In the genomic region with DNA sequence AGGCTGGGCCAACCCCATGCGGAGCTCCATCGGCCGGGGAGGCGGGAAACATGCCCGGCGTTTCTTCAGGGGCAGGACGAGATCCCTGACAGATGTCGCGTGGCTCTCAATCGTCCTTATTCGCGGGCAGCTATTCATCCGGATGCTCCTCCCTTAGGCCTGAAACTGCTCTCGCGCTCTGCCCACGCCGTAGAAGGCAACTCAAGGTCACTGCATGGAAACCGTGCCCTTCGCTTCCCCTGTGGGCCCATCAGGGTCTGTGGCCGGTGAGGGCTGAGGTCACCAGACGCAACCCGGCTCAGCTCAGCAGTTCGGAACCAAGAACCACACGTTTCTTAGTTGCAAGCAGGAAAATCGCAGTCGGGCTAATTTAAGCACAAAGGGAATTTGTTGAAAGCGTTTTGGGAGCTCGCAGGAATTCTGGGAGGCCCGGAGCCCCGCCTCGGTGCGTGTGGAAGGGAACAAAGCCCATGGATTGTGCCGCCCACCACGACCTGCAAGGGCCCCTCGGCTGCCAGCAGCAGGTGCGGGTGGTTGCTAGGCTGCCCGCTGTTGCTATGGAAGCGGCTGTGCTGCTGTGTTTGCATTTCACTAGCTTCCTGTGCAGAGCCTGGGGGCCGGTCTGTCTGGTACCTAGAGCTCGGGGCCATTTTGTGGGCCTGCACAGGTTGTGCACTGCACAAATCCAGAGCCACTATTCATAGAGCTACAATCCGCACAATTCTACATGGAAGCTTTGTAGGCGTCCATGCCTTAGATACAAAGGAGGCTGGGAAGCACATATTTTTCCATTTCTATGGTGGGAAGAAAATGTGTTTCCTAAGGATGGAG, we compare ENCODE assay signal across 1 cellular context.
TF ChIP-seq lines count a peak whose summit lies in the region.

No MANE protein-coding gene starts in this region.

TF ChIP-seq in HepG2, 621 proteins besides CTCF, POLR2A, EP300 and RAD21 (continued from another document and continues in another):
- TF ChIP-seq, protein P1, sequence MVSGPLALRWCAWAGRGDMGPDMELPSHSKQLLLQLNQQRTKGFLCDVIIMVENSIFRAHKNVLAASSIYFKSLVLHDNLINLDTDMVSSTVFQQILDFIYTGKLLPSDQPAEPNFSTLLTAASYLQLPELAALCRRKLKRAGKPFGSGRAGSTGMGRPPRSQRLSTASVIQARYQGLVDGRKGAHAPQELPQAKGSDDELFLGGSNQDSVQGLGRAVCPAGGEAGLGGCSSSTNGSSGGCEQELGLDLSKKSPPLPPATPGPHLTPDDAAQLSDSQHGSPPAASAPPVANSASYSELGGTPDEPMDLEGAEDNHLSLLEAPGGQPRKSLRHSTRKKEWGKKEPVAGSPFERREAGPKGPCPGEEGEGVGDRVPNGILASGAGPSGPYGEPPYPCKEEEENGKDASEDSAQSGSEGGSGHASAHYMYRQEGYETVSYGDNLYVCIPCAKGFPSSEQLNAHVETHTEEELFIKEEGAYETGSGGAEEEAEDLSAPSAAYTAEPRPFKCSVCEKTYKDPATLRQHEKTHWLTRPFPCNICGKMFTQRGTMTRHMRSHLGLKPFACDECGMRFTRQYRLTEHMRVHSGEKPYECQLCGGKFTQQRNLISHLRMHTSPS (CRISPR knock-in tag; IDR thresholded peaks at IDR 0.05; ENCODE audit: low read depth), result no peak
- peak; percentile 57; the same call in 1 of the 2 replicates for TF ChIP-seq SOX5 (CRISPR knock-in tag; IDR thresholded peaks at IDR 0.05; ENCODE audit: borderline replicate concordance)
- TF ChIP-seq HIVEP1 (CRISPR knock-in tag; IDR thresholded peaks at IDR 0.05), result no peak
- TF ChIP-seq MED1 (CRISPR knock-in tag; IDR thresholded peaks at IDR 0.05), result no peak
- TF ChIP-seq HOXA3 (CRISPR knock-in tag; IDR thresholded peaks at IDR 0.05), result peak; percentile 39; the same call in 1 of the 2 replicates
- no peak for TF ChIP-seq KLF12 (CRISPR knock-in tag; IDR thresholded peaks at IDR 0.05; ENCODE audit: borderline replicate concordance)
- no peak for TF ChIP-seq ZNF841 (CRISPR knock-in tag; IDR thresholded peaks at IDR 0.05; ENCODE audit: borderline replicate concordance)
- peak; percentile 31; the same call in 1 of the 2 replicates for TF ChIP-seq SIN3B (IDR thresholded peaks at IDR 0.05; ENCODE audit: low read length)
- TF ChIP-seq ZNF225 (CRISPR knock-in tag; IDR thresholded peaks at IDR 0.05), result no peak
- peak; percentile 42; the same call in 1 of the 2 replicates for TF ChIP-seq NCOR1 (IDR thresholded peaks at IDR 0.05; ENCODE audit: borderline replicate concordance, low read length)
- peak; percentile 96 for TF ChIP-seq RFX3 (CRISPR knock-in tag; IDR thresholded peaks at IDR 0.05)
- no peak for TF ChIP-seq ARNT2 (CRISPR knock-in tag; IDR thresholded peaks at IDR 0.05; ENCODE audit: low read depth)
- TF ChIP-seq HOXA9 (CRISPR knock-in tag; IDR thresholded peaks at IDR 0.05; ENCODE audit: borderline replicate concordance), result 0 out of 2 replicates have a peak, but pooled peaks have one; percentile 17
- no peak; the same call in 1 of the 2 replicates for TF ChIP-seq MIER2 (CRISPR knock-in tag; IDR thresholded peaks at IDR 0.05)
- TF ChIP-seq CAMTA2 (CRISPR knock-in tag; IDR thresholded peaks at IDR 0.05; ENCODE audit: borderline replicate concordance), result no peak
- TF ChIP-seq, protein P2, sequence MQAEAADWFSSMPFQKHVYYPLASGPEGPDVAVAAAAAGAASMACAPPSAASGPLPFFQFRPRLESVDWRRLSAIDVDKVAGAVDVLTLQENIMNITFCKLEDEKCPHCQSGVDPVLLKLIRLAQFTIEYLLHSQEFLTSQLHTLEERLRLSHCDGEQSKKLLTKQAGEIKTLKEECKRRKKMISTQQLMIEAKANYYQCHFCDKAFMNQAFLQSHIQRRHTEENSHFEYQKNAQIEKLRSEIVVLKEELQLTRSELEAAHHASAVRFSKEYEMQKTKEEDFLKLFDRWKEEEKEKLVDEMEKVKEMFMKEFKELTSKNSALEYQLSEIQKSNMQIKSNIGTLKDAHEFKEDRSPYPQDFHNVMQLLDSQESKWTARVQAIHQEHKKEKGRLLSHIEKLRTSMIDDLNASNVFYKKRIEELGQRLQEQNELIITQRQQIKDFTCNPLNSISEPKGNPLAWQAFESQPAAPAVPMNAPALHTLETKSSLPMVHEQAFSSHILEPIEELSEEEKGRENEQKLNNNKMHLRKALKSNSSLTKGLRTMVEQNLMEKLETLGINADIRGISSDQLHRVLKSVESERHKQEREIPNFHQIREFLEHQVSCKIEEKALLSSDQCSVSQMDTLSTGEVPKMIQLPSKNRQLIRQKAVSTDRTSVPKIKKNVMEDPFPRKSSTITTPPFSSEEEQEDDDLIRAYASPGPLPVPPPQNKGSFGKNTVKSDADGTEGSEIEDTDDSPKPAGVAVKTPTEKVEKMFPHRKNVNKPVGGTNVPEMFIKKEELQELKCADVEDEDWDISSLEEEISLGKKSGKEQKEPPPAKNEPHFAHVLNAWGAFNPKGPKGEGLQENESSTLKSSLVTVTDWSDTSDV (CRISPR knock-in tag; IDR thresholded peaks at IDR 0.05), result no peak
- no peak for TF ChIP-seq SMAD3 (CRISPR knock-in tag; IDR thresholded peaks at IDR 0.05)
- TF ChIP-seq MTF1 (CRISPR knock-in tag; IDR thresholded peaks at IDR 0.05), result no peak
- no peak for TF ChIP-seq MEIS2 (CRISPR knock-in tag; IDR thresholded peaks at IDR 0.05)
- peak; percentile 77 for TF ChIP-seq SP4 (CRISPR knock-in tag; IDR thresholded peaks at IDR 0.05)
- TF ChIP-seq, protein P3, sequence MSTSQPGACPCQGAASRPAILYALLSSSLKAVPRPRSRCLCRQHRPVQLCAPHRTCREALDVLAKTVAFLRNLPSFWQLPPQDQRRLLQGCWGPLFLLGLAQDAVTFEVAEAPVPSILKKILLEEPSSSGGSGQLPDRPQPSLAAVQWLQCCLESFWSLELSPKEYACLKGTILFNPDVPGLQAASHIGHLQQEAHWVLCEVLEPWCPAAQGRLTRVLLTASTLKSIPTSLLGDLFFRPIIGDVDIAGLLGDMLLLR (CRISPR knock-in tag; IDR thresholded peaks at IDR 0.05), result no peak
- no peak for TF ChIP-seq JDP2 (CRISPR knock-in tag; IDR thresholded peaks at IDR 0.05; ENCODE audit: borderline replicate concordance)
- TF ChIP-seq ZNF205 (CRISPR knock-in tag; IDR thresholded peaks at IDR 0.05), result no peak
- TF ChIP-seq, protein P4, sequence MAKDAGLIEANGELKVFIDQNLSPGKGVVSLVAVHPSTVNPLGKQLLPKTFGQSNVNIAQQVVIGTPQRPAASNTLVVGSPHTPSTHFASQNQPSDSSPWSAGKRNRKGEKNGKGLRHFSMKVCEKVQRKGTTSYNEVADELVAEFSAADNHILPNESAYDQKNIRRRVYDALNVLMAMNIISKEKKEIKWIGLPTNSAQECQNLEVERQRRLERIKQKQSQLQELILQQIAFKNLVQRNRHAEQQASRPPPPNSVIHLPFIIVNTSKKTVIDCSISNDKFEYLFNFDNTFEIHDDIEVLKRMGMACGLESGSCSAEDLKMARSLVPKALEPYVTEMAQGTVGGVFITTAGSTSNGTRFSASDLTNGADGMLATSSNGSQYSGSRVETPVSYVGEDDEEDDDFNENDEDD (CRISPR knock-in tag; IDR thresholded peaks at IDR 0.05; ENCODE audit: borderline replicate concordance), result peak; percentile 80
- TF ChIP-seq MIER3 (CRISPR knock-in tag; IDR thresholded peaks at IDR 0.05; ENCODE audit: borderline replicate concordance), result 0 out of 2 replicates have a peak, but pooled peaks have one; percentile 46
- TF ChIP-seq XRCC5 (optimal IDR thresholded peaks at IDR 0.05; ENCODE audit: low read length), result peak; percentile 70
- TF ChIP-seq ZNF354B (CRISPR knock-in tag; IDR thresholded peaks at IDR 0.05), result no peak
- no peak for TF ChIP-seq TP53 (CRISPR knock-in tag; conservative IDR thresholded peaks at IDR 0.05)
- TF ChIP-seq, protein P5, sequence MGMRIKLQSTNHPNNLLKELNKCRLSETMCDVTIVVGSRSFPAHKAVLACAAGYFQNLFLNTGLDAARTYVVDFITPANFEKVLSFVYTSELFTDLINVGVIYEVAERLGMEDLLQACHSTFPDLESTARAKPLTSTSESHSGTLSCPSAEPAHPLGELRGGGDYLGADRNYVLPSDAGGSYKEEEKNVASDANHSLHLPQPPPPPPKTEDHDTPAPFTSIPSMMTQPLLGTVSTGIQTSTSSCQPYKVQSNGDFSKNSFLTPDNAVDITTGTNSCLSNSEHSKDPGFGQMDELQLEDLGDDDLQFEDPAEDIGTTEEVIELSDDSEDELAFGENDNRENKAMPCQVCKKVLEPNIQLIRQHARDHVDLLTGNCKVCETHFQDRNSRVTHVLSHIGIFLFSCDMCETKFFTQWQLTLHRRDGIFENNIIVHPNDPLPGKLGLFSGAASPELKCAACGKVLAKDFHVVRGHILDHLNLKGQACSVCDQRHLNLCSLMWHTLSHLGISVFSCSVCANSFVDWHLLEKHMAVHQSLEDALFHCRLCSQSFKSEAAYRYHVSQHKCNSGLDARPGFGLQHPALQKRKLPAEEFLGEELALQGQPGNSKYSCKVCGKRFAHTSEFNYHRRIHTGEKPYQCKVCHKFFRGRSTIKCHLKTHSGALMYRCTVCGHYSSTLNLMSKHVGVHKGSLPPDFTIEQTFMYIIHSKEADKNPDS (CRISPR knock-in tag; IDR thresholded peaks at IDR 0.05), result no peak
- TF ChIP-seq, protein P6, sequence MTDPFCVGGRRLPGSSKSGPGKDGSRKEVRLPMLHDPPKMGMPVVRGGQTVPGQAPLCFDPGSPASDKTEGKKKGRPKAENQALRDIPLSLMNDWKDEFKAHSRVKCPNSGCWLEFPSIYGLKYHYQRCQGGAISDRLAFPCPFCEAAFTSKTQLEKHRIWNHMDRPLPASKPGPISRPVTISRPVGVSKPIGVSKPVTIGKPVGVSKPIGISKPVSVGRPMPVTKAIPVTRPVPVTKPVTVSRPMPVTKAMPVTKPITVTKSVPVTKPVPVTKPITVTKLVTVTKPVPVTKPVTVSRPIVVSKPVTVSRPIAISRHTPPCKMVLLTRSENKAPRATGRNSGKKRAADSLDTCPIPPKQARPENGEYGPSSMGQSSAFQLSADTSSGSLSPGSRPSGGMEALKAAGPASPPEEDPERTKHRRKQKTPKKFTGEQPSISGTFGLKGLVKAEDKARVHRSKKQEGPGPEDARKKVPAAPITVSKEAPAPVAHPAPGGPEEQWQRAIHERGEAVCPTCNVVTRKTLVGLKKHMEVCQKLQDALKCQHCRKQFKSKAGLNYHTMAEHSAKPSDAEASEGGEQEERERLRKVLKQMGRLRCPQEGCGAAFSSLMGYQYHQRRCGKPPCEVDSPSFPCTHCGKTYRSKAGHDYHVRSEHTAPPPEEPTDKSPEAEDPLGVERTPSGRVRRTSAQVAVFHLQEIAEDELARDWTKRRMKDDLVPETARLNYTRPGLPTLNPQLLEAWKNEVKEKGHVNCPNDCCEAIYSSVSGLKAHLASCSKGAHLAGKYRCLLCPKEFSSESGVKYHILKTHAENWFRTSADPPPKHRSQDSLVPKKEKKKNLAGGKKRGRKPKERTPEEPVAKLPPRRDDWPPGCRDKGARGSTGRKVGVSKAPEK (CRISPR knock-in tag; IDR thresholded peaks at IDR 0.05; ENCODE audit: borderline replicate concordance), result no peak
- TF ChIP-seq ZBTB7B (CRISPR knock-in tag; IDR thresholded peaks at IDR 0.05), result peak; percentile 83; the same call in 1 of the 2 replicates
- TF ChIP-seq, protein P7, sequence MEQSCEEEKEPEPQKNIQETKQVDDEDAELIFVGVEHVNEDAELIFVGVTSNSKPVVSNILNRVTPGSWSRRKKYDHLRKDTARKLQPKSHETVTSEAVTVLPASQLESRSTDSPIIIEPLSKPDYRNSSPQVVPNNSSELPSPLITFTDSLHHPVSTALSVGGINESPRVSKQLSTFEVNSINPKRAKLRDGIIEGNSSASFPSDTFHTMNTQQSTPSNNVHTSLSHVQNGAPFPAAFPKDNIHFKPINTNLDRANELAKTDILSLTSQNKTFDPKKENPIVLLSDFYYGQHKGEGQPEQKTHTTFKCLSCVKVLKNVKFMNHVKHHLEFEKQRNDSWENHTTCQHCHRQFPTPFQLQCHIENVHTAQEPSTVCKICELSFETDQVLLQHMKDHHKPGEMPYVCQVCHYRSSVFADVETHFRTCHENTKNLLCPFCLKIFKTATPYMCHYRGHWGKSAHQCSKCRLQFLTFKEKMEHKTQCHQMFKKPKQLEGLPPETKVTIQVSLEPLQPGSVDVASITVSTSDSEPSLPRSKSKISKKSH (CRISPR knock-in tag; IDR thresholded peaks at IDR 0.05; ENCODE audit: borderline replicate concordance), result peak; percentile 60
- TF ChIP-seq ZNF224 (CRISPR knock-in tag; IDR thresholded peaks at IDR 0.05), result 0 out of 2 replicates have a peak, but pooled peaks have one; percentile 26
- TF ChIP-seq PHB2 (IDR thresholded peaks at IDR 0.05; ENCODE audit: partially characterized antibody), result no peak
- no peak for TF ChIP-seq NFKBIZ (CRISPR knock-in tag; IDR thresholded peaks at IDR 0.05)
- TF ChIP-seq RORA (CRISPR knock-in tag; IDR thresholded peaks at IDR 0.05), result no peak
- TF ChIP-seq, protein P8, sequence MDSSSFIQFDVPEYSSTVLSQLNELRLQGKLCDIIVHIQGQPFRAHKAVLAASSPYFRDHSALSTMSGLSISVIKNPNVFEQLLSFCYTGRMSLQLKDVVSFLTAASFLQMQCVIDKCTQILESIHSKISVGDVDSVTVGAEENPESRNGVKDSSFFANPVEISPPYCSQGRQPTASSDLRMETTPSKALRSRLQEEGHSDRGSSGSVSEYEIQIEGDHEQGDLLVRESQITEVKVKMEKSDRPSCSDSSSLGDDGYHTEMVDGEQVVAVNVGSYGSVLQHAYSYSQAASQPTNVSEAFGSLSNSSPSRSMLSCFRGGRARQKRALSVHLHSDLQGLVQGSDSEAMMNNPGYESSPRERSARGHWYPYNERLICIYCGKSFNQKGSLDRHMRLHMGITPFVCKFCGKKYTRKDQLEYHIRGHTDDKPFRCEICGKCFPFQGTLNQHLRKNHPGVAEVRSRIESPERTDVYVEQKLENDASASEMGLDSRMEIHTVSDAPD (CRISPR knock-in tag; IDR thresholded peaks at IDR 0.05), result no peak
- 0 out of 2 replicates have a peak, but pooled peaks have one; percentile 9 for TF ChIP-seq HMG20A (CRISPR knock-in tag; IDR thresholded peaks at IDR 0.05; ENCODE audit: borderline replicate concordance)
- TF ChIP-seq, protein P9, sequence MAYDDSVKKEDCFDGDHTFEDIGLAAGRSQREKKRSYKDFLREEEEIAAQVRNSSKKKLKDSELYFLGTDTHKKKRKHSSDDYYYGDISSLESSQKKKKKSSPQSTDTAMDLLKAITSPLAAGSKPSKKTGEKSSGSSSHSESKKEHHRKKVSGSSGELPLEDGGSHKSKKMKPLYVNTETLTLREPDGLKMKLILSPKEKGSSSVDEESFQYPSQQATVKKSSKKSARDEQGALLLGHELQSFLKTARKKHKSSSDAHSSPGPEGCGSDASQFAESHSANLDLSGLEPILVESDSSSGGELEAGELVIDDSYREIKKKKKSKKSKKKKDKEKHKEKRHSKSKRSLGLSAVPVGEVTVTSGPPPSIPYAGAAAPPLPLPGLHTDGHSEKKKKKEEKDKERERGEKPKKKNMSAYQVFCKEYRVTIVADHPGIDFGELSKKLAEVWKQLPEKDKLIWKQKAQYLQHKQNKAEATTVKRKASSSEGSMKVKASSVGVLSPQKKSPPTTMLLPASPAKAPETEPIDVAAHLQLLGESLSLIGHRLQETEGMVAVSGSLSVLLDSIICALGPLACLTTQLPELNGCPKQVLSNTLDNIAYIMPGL (CRISPR knock-in tag; IDR thresholded peaks at IDR 0.05; ENCODE audit: borderline replicate concordance in 1 of 2, low read depth in 1 of 2), result peak in 1 of 2 experiments; percentile 44; a peak in 3 of 4 replicates
